Comparison of ENCODE assay signal across 8 cellular contexts in genomic region chr21:23968722-23969647, GRCh38.
A peak's percentile ranks its signal among the peaks of the same experiment; 100 is the strongest.
DNase-seq lines count a peak whose midpoint lies in the region; ATAC-seq and TF ChIP-seq lines count a peak whose summit lies in the region.

No MANE protein-coding gene starts in this region.

- no peaks in the 10 kb centered on the region for H3K79me2 ChIP-seq in KMS-11 (ENCODE audit: insufficient read depth, low read depth)

- H3K27ac Mint-ChIP-seq in activated T-helper 17 cell treated with anti-CD3 and anti-CD28 coated beads, Interleukin-2, amount 50 U/mL, for 72 hours, result peak overlapping the region; percentile 7

- POLR2A ChIA-PET in RWPE1 (lab: Yijun Ruan, JAX; ENCODE audit: low non-redundant PET), result no interaction called here

- no peaks in the 10 kb centered on the region for H3K36me3 ChIP-seq in KMS-11 (ENCODE audit: insufficient read depth)

- H3K27me3 Mint-ChIP-seq in activated T-helper 17 cell treated with anti-CD3 and anti-CD28 coated beads, Interleukin-2, amount 50 U/mL, for 72 hours, result no peaks in the 10 kb centered on the region

- H3K4me1 ChIP-seq in KMS-11 (ENCODE audit: low read depth, poor library complexity, severe bottlenecking), result no peaks in the 10 kb centered on the region

- TF ChIP-seq CTCF in GM12865 (IDR thresholded peaks at IDR 0.05; ENCODE audit: insufficient read depth, low read depth, low read length, missing control alignments), result peak; percentile 70
- peak; percentile 88 for TF ChIP-seq CTCF in KMS-11 (conservative IDR thresholded peaks at IDR 0.05; ENCODE audit: low read depth, low read length)
- no peak; the same call in 1 of the 2 replicates for TF ChIP-seq CTCF in RWPE1 (conservative IDR thresholded peaks at IDR 0.05; ENCODE audit: low read depth)

- peak overlapping the region; percentile 35 for H3K4me3 Mint-ChIP-seq in activated T-helper 17 cell treated with anti-CD3 and anti-CD28 coated beads, Interleukin-2, amount 50 U/mL, for 72 hours

- H4K20me1 ChIP-seq in KMS-11 (ENCODE audit: insufficient read depth), result no peaks in the 10 kb centered on the region

- peak overlapping the region; percentile 58 for H2AFZ ChIP-seq in KMS-11 (ENCODE audit: low read depth)

- H3K9me3 Mint-ChIP-seq in activated T-helper 17 cell treated with anti-CD3 and anti-CD28 coated beads, Interleukin-2, amount 50 U/mL, for 72 hours, result no peaks in the 10 kb centered on the region

- H3K36me3 Mint-ChIP-seq in activated T-helper 17 cell treated with anti-CD3 and anti-CD28 coated beads, Interleukin-2, amount 50 U/mL, for 72 hours (ENCODE audit: low read depth), result no peaks in the 10 kb centered on the region

- CTCF ChIA-PET in RWPE1 (lab: Yijun Ruan, JAX), result interaction anchor here (0.5 to 0.7 kb wide), 3 partner anchors 33 to 1026 kb away, joined by 3 read pairs; no protein-coding TSS in a partner anchor

- DNase-seq in GM12865 (ENCODE audit: low read depth) (peak; percentile 74), H4 (ENCODE audit: low spot score) (peak; percentile 84), RWPE1 (ENCODE audit: low spot score) (peak; percentile 11), kidney glomerular epithelial cell (lab: John Stamatoyannopoulos, UW) (peak; percentile 7), SW 1271 (lab: John Stamatoyannopoulos, UW) (no peak)
- peak; percentile 27 to 61 for DNase-seq in stimulated activated CD8-positive, alpha-beta memory T cell treated with anti-CD3 and anti-CD28 coated beads, Interleukin-7, amount 100 ng/mL, for 48 hours (ENCODE audit: extremely low read depth in 1 of 2, low read depth in 1 of 2)

- no peak overlapping the region for H3K4me2 ChIP-seq in KMS-11

- peak; percentile 92 for ATAC-seq in activated T-helper 17 cell treated with anti-CD3 and anti-CD28 coated beads, Interleukin-2, amount 50 U/mL, for 72 hours (replicated peaks)

- H3K4me1 Mint-ChIP-seq in activated T-helper 17 cell treated with anti-CD3 and anti-CD28 coated beads, Interleukin-2, amount 50 U/mL, for 72 hours, result peaks cover 10% of the 10 kb centered on the region

- H3K27me3 ChIP-seq in KMS-11 (ENCODE audit: insufficient read depth, low read depth), result no peaks in the 10 kb centered on the region

- no peak overlapping the region for H3K4me3 ChIP-seq in GM12865 (ENCODE audit: low read depth, low read length)
- no peak overlapping the region for H3K4me3 ChIP-seq in KMS-11 (IDR thresholded peaks at IDR 0.05; ENCODE audit: insufficient read depth, low read depth, low read length)

- no peak overlapping the region for H3K9ac ChIP-seq in KMS-11

- H3K27ac ChIP-seq in KMS-11, result no peak overlapping the region
- H3K27ac ChIP-seq in RWPE1, result no peak overlapping the region

Comparison
In these comparisons a context has a peak if more than half of its experiments do, and no peak if none do; other contexts are left out.
1. DNase-seq: peak in GM12865 (single experiment), H4 (single experiment), RWPE1 (single experiment), kidney glomerular epithelial cell (single experiment) and stimulated activated CD8-positive, alpha-beta memory T cell treated with anti-CD3 and anti-CD28 coated beads, Interleukin-7, amount 100 ng/mL, for 48 hours (2 of 2); none in SW 1271 (0 of 2).